In genomic region chr7:73716318-73716890, GRCh38 we compare ENCODE assay signal across 13 cellular contexts. TPM values are rescaled to one million over a fixed set of nuclear protein-coding genes. Genes with fewer than 3 reads are reported as not detected.
A peak's percentile ranks its signal among the peaks of the same experiment; 100 is the strongest.
DNase-seq lines count a peak whose midpoint lies in the region; ATAC-seq, FAIRE-seq and TF ChIP-seq lines count a peak whose summit lies in the region.
"Had no signal": no experiment of that assay in that cellular context is flagged by ENCODE, and none has a peak within 500 bp of the region (broad histone marks: within the 10 kb centered on the region; RNA-seq: fewer than 3 reads in every experiment).

No MANE protein-coding gene starts in this region.

- peaks cover 52% of the 10 kb centered on the region for H4K20me1 ChIP-seq in keratinocyte (ENCODE audit: control insufficient read depth, extremely low read depth, insufficient read depth, low read length)

- H3K4me1 ChIP-seq in keratinocyte (ENCODE audit: control insufficient read depth, extremely low read depth, insufficient read depth, low read length) = peaks cover 33% of the 10 kb centered on the region
- H3K4me1 ChIP-seq: neural progenitor cell had no signal

- H3K9me3 ChIP-seq in keratinocyte (ENCODE audit: control insufficient read depth, low read depth, low read length) = no peaks in the 10 kb centered on the region

- no peaks in the 10 kb centered on the region for H3K9me3 Mint-ChIP-seq in natural killer cell
- no peaks in the 10 kb centered on the region for H3K9me3 Mint-ChIP-seq in natural killer cell treated with Interleukin-12 subunit alpha and Interleukin-12 subunit beta and Interleukin-15 and Interleukin-18, amount 100 ng/mL, for 72 hours
- H3K9me3 Mint-ChIP-seq in activated T-helper 17 cell treated with anti-CD3 and anti-CD28 coated beads, Interleukin-2, amount 50 U/mL, for 72 hours = no peaks in the 10 kb centered on the region
- H3K9me3 Mint-ChIP-seq: activated B cell treated with CpG ODN at 0.5 μM for 24 hours; activated T-helper 2 cell treated with anti-CD3 and anti-CD28 coated beads, Interferon-gamma antibody, Interleukin-2, Interleukin-4, amounts not matched to agents 10 μg/mL and 5 μg/mL and 100 μg/mL, durations not matched to agents 14 hours and 24 hours and 36 hours; neural progenitor cell had no signal

- no peak overlapping the region for H2AFZ ChIP-seq in keratinocyte (ENCODE audit: control insufficient read depth, low read length)
- H2AFZ ChIP-seq: neural progenitor cell had no signal

- H3K4me3 ChIP-seq in keratinocyte (ENCODE audit: control insufficient read depth in 2 of 3, extremely low read depth in 1 of 3, insufficient read depth in 2 of 3, low read depth in 1 of 3, low read length in 3 of 3) = no peak overlapping the region
- H3K4me3 ChIP-seq: neural progenitor cell had no signal

- H3K27ac ChIP-seq in keratinocyte (ENCODE audit: control insufficient read depth, insufficient read depth, low read length) = peak overlapping the region; percentile 63
- H3K27ac ChIP-seq: neural progenitor cell had no signal

- H3K9ac ChIP-seq in keratinocyte (ENCODE audit: control insufficient read depth, extremely low read depth, insufficient read depth, low read length) = no peak overlapping the region
- H3K9ac ChIP-seq: neural progenitor cell had no signal

- intact Hi-C loops in natural killer cell (cut with micrococcal nuclease) = loop anchor here (5.0 kb wide), 1 partner anchor 34 kb away; the partner anchor contains the start of genes BUD23 and DNAJC30

- H3K4me2 ChIP-seq in keratinocyte (ENCODE audit: control insufficient read depth, extremely low read depth, insufficient read depth, low read depth, low read length) = peak overlapping the region; percentile 59
- H3K4me2 ChIP-seq: neural progenitor cell had no signal

- no peak for FAIRE-seq in keratinocyte (lab: Jason Lieb, UNC)
- FAIRE-seq: colon, kidney had no signal

- ATAC-seq in natural killer cell (no peak), HG02973 (IDR thresholded peaks at IDR 0.05; ENCODE audit: unreplicated experiment) (no peak)
- ATAC-seq in natural killer cell treated with Interleukin-12 subunit alpha and Interleukin-12 subunit beta and Interleukin-15 and Interleukin-18, amount 100 ng/mL, for 72 hours = no peak
- no peak for ATAC-seq in activated T-helper 17 cell treated with anti-CD3 and anti-CD28 coated beads, Interleukin-2, amount 50 U/mL, for 72 hours (replicated peaks)

- TF ChIP-seq CTCF in natural killer cell (IDR thresholded peaks at IDR 0.05) = no peak
- no peak for TF ChIP-seq CTCF in keratinocyte (optimal IDR thresholded peaks at IDR 0.05 in 1 of 3, IDR thresholded peaks at IDR 0.05 in 1 of 3, conservative IDR thresholded peaks at IDR 0.05 in 1 of 3; ENCODE audit: extremely low read depth in 1 of 3, insufficient read depth in 2 of 3, low read length in 3 of 3)

- DNase-seq in natural killer cell (no peak), keratinocyte (ENCODE audit: low read depth, low spot score) (no peak), GOT3 (lab: John Stamatoyannopoulos, UW) (no peak), RKO (ENCODE audit: low spot score) (no peak)
- DNase-seq in natural killer cell treated with Interleukin-12 subunit alpha and Interleukin-12 subunit beta and Interleukin-15 and Interleukin-18, amount 100 ng/mL, for 72 hours (ENCODE audit: low spot score) = no peak
- DNase-seq in stimulated activated CD4-positive, alpha-beta T cell treated with anti-CD3 and anti-CD28 coated beads, Interleukin-1b, Interleukin-23, amount 100 ng/mL, for 48 hours = no peak
- DNase-seq: activated B cell treated with CpG ODN at 0.5 μM for 24 hours, kidney had no signal

- H3K36me3 Mint-ChIP-seq in natural killer cell = no peaks in the 10 kb centered on the region
- H3K36me3 Mint-ChIP-seq in natural killer cell treated with Interleukin-12 subunit alpha and Interleukin-12 subunit beta and Interleukin-15 and Interleukin-18, amount 100 ng/mL, for 72 hours = no peaks in the 10 kb centered on the region
- peaks cover 27% of the 10 kb centered on the region for H3K36me3 Mint-ChIP-seq in activated T-helper 17 cell treated with anti-CD3 and anti-CD28 coated beads, Interleukin-2, amount 50 U/mL, for 72 hours (ENCODE audit: low read depth)
- H3K36me3 Mint-ChIP-seq: neural progenitor cell had no signal

- H3K27me3 Mint-ChIP-seq in natural killer cell (ENCODE audit: low read depth in 2 of 2) = no peaks in the 10 kb centered on the region
- peaks cover 6 to 7% of the 10 kb centered on the region in 2 donors for H3K27me3 Mint-ChIP-seq in natural killer cell treated with Interleukin-12 subunit alpha and Interleukin-12 subunit beta and Interleukin-15 and Interleukin-18, amount 100 ng/mL, for 72 hours
- no peaks in the 10 kb centered on the region for H3K27me3 Mint-ChIP-seq in activated T-helper 17 cell treated with anti-CD3 and anti-CD28 coated beads, Interleukin-2, amount 50 U/mL, for 72 hours

- peak overlapping the region; percentile 31 for H3K4me3 Mint-ChIP-seq in natural killer cell
- H3K4me3 Mint-ChIP-seq in natural killer cell treated with Interleukin-12 subunit alpha and Interleukin-12 subunit beta and Interleukin-15 and Interleukin-18, amount 100 ng/mL, for 72 hours = no peak overlapping the region
- peak overlapping the region; percentile 70 for H3K4me3 Mint-ChIP-seq in activated T-helper 17 cell treated with anti-CD3 and anti-CD28 coated beads, Interleukin-2, amount 50 U/mL, for 72 hours
- H3K4me3 Mint-ChIP-seq: activated B cell treated with CpG ODN at 0.5 μM for 24 hours, neural progenitor cell had no signal

- H3K4me1 Mint-ChIP-seq in natural killer cell = peaks cover 35 to 42% of the 10 kb centered on the region in 2 donors
- H3K4me1 Mint-ChIP-seq in natural killer cell treated with Interleukin-12 subunit alpha and Interleukin-12 subunit beta and Interleukin-15 and Interleukin-18, amount 100 ng/mL, for 72 hours (ENCODE audit: low read depth in 2 of 2) = peaks cover 26 to 37% of the 10 kb centered on the region in 2 donors
- H3K4me1 Mint-ChIP-seq in activated T-helper 17 cell treated with anti-CD3 and anti-CD28 coated beads, Interleukin-2, amount 50 U/mL, for 72 hours = peaks cover 24% of the 10 kb centered on the region

- H3K27me3 ChIP-seq in keratinocyte (ENCODE audit: control insufficient read depth, extremely low read depth, insufficient read depth, low read length) = no peaks in the 10 kb centered on the region

- H3K9me1 ChIP-seq in keratinocyte (ENCODE audit: control insufficient read depth, extremely low read depth, insufficient read depth, low read length) = peaks cover 18% of the 10 kb centered on the region

- peak overlapping the region in 1 of 2 donors; percentile 17 for H3K27ac Mint-ChIP-seq in natural killer cell
- H3K27ac Mint-ChIP-seq in natural killer cell treated with Interleukin-12 subunit alpha and Interleukin-12 subunit beta and Interleukin-15 and Interleukin-18, amount 100 ng/mL, for 72 hours = peak overlapping the region in 1 of 2 donors; percentile 33
- peak overlapping the region; percentile 79 for H3K27ac Mint-ChIP-seq in activated T-helper 17 cell treated with anti-CD3 and anti-CD28 coated beads, Interleukin-2, amount 50 U/mL, for 72 hours
- H3K27ac Mint-ChIP-seq: activated B cell treated with CpG ODN at 0.5 μM for 24 hours, neural progenitor cell had no signal

- peaks cover 14 to 24% of the 10 kb centered on the region in 2 experiments for H3K36me3 ChIP-seq in keratinocyte (ENCODE audit: control insufficient read depth in 2 of 2, extremely low read depth in 1 of 2, insufficient read depth in 2 of 2, low read length in 2 of 2)
- H3K36me3 ChIP-seq: neural progenitor cell had no signal

- dilution Hi-C loops in keratinocyte (cut with MboI; ENCODE audit: extremely low pct_ligation_motif_present, low sequenced_read_pairs) = no loop called here

- peaks cover 68% of the 10 kb centered on the region for H3K79me2 ChIP-seq in keratinocyte (ENCODE audit: control insufficient read depth, insufficient read depth, low read length)

RNA-seq across cellular contexts. Expression of gene STX1A, which starts 3.1 kb away (rescaled TPM):
- total RNA-seq in natural killer cell = 10 to 100 TPM; 13.2 to 20.4 (median 14.7) TPM
- total RNA-seq in natural killer cell treated with Interleukin-12 subunit alpha and Interleukin-12 subunit beta and Interleukin-15 and Interleukin-18, amount 100 ng/mL, for 72 hours = 10 to 100 TPM; 17.8 to 23.2 TPM
- 10 to 100 TPM; 16.8 to 40.9 TPM for total RNA-seq in activated T-helper 17 cell treated with anti-CD3 and anti-CD28 coated beads, Interleukin-2, amount 50 U/mL, for 72 hours
- polyA plus RNA-seq in keratinocyte = 19.4 to 37.9 TPM (median 22.4 TPM) in 3 replicates
- 13.7 TPM for polyA plus RNA-seq in keratinocyte (2011; ENCODE audit: low read depth)
- polyA plus RNA-seq in keratinocyte (2011; cell fraction: cytosol; rRNA removed) = 20.3 and 26.6 TPM in 2 replicates
- 61.8 and 66.1 TPM in 2 replicates for polyA plus RNA-seq in keratinocyte (2011; cell fraction: nucleus; rRNA removed)
- polyA plus RNA-seq in keratinocyte (2012; ENCODE audit: low replicate concordance) = 14.0 and 27.5 TPM in 2 replicates
- polyA minus RNA-seq in keratinocyte = 16.7 to 32.9 TPM (median 25.1 TPM) in 3 replicates
- polyA minus RNA-seq in keratinocyte (2011; cell fraction: cytosol; rRNA and poly(A)+ RNA removed) = 15.7 TPM
- polyA minus RNA-seq in keratinocyte (2011; cell fraction: nucleus; rRNA and poly(A)+ RNA removed) = 22.9 and 31.3 TPM in 2 replicates

RNA-seq across cellular contexts. Expression of gene ABHD11, which starts 22.2 kb away (rescaled TPM):
- 10 to 100 TPM; 14.7 to 23.7 (median 20.0) TPM for total RNA-seq in natural killer cell
- total RNA-seq in natural killer cell treated with Interleukin-12 subunit alpha and Interleukin-12 subunit beta and Interleukin-15 and Interleukin-18, amount 100 ng/mL, for 72 hours = 10 to 100 TPM; 16.9 to 24.2 TPM
- total RNA-seq in activated T-helper 17 cell treated with anti-CD3 and anti-CD28 coated beads, Interleukin-2, amount 50 U/mL, for 72 hours = 10 to 100 TPM; 11.9 to 21.2 TPM
- 11.3 to 15.2 TPM (median 11.5 TPM) in 3 replicates for polyA plus RNA-seq in keratinocyte
- 2.2 TPM for polyA plus RNA-seq in keratinocyte (2011; ENCODE audit: low read depth)
- 8.3 and 11.7 TPM in 2 replicates for polyA plus RNA-seq in keratinocyte (2011; cell fraction: cytosol; rRNA removed)
- polyA plus RNA-seq in keratinocyte (2011; cell fraction: nucleus; rRNA removed) = 9.6 and 10.1 TPM in 2 replicates
- 6.1 and 13.7 TPM in 2 replicates for polyA plus RNA-seq in keratinocyte (2012; ENCODE audit: low replicate concordance)
- 5.4 to 26.4 TPM (median 6.7 TPM) in 3 replicates for polyA minus RNA-seq in keratinocyte
- polyA minus RNA-seq in keratinocyte (2011; cell fraction: cytosol; rRNA and poly(A)+ RNA removed) = 3.8 TPM
- 4.7 and 4.8 TPM in 2 replicates for polyA minus RNA-seq in keratinocyte (2011; cell fraction: nucleus; rRNA and poly(A)+ RNA removed)

RNA-seq across cellular contexts. Expression of gene BUD23, which starts 33.0 kb away (rescaled TPM):
- total RNA-seq in natural killer cell = 100 to 1,000 TPM in 1 of 3 donors, 10 to 100 TPM in 2; 93.1 to 101 (median 94.2) TPM
- total RNA-seq in natural killer cell treated with Interleukin-12 subunit alpha and Interleukin-12 subunit beta and Interleukin-15 and Interleukin-18, amount 100 ng/mL, for 72 hours = 10 to 100 TPM; 76.4 to 99.9 TPM
- total RNA-seq in activated T-helper 17 cell treated with anti-CD3 and anti-CD28 coated beads, Interleukin-2, amount 50 U/mL, for 72 hours = 10 to 100 TPM; 54.6 to 82.3 TPM
- polyA plus RNA-seq in keratinocyte = 47.1 to 87.5 TPM (median 72.0 TPM) in 3 replicates
- polyA plus RNA-seq in keratinocyte (2011; ENCODE audit: low read depth) = 41.9 TPM
- polyA plus RNA-seq in keratinocyte (2011; cell fraction: cytosol; rRNA removed) = 39.9 and 52.0 TPM in 2 replicates
- polyA plus RNA-seq in keratinocyte (2011; cell fraction: nucleus; rRNA removed) = 71.4 and 78.1 TPM in 2 replicates
- 64.5 and 73.8 TPM in 2 replicates for polyA plus RNA-seq in keratinocyte (2012; ENCODE audit: low replicate concordance)
- 39.4 to 42.6 TPM (median 41.9 TPM) in 3 replicates for polyA minus RNA-seq in keratinocyte
- 35.3 TPM for polyA minus RNA-seq in keratinocyte (2011; cell fraction: cytosol; rRNA and poly(A)+ RNA removed)
- polyA minus RNA-seq in keratinocyte (2011; cell fraction: nucleus; rRNA and poly(A)+ RNA removed) = 12.9 and 16.9 TPM in 2 replicates

RNA-seq across cellular contexts. Expression of gene DNAJC30, which starts 33.2 kb away (rescaled TPM):
- total RNA-seq in natural killer cell = 1 to 10 TPM; 8.7 to 9.9 (median 9.3) TPM
- total RNA-seq in natural killer cell treated with Interleukin-12 subunit alpha and Interleukin-12 subunit beta and Interleukin-15 and Interleukin-18, amount 100 ng/mL, for 72 hours = 1 to 10 TPM; 8.0 to 9.2 TPM
- 1 to 10 TPM; 5.3 to 7.6 TPM for total RNA-seq in activated T-helper 17 cell treated with anti-CD3 and anti-CD28 coated beads, Interleukin-2, amount 50 U/mL, for 72 hours
- polyA plus RNA-seq in keratinocyte = 4.9 to 5.7 TPM (median 5.0 TPM) in 3 replicates
- 1.4 TPM for polyA plus RNA-seq in keratinocyte (2011; ENCODE audit: low read depth)
- 4.3 and 6.8 TPM in 2 replicates for polyA plus RNA-seq in keratinocyte (2011; cell fraction: cytosol; rRNA removed)
- 4.4 and 5.8 TPM in 2 replicates for polyA plus RNA-seq in keratinocyte (2011; cell fraction: nucleus; rRNA removed)
- 3.1 and 6.8 TPM in 2 replicates for polyA plus RNA-seq in keratinocyte (2012; ENCODE audit: low replicate concordance)
- polyA minus RNA-seq in keratinocyte = 2.6 to 5.7 TPM (median 3.3 TPM) in 3 replicates
- polyA minus RNA-seq in keratinocyte (2011; cell fraction: cytosol; rRNA and poly(A)+ RNA removed) = 5.9 TPM
- polyA minus RNA-seq in keratinocyte (2011; cell fraction: nucleus; rRNA and poly(A)+ RNA removed) = 2.0 and 2.7 TPM in 2 replicates

RNA-seq across cellular contexts. Expression of gene VPS37D, which starts 48.8 kb away (rescaled TPM):
- total RNA-seq in natural killer cell = under 1 TPM; 0.40 to 0.83 (median 0.48) TPM
- under 1 TPM; 0.25 to 0.36 TPM for total RNA-seq in natural killer cell treated with Interleukin-12 subunit alpha and Interleukin-12 subunit beta and Interleukin-15 and Interleukin-18, amount 100 ng/mL, for 72 hours
- total RNA-seq in activated T-helper 17 cell treated with anti-CD3 and anti-CD28 coated beads, Interleukin-2, amount 50 U/mL, for 72 hours = under 1 TPM; 0.15 to 0.48 TPM
- 0.65 to 1.5 TPM (median 0.81 TPM) in 3 replicates for polyA plus RNA-seq in keratinocyte
- not detected for polyA plus RNA-seq in keratinocyte (2011; ENCODE audit: low read depth)
- 0.66 and 1.9 TPM in 2 replicates for polyA plus RNA-seq in keratinocyte (2011; cell fraction: cytosol; rRNA removed)
- 0.43 and 0.65 TPM in 2 replicates for polyA plus RNA-seq in keratinocyte (2011; cell fraction: nucleus; rRNA removed)
- polyA plus RNA-seq in keratinocyte (2012; ENCODE audit: low replicate concordance) = 0.30 and 1.2 TPM in 2 replicates
- polyA minus RNA-seq in keratinocyte = 0.35 to 1.0 TPM (median 0.73 TPM) in 3 replicates
- polyA minus RNA-seq in keratinocyte (2011; cell fraction: cytosol; rRNA and poly(A)+ RNA removed) = 4.6 TPM
- 0.62 TPM in 1 of 2 replicates, not detected in the other for polyA minus RNA-seq in keratinocyte (2011; cell fraction: nucleus; rRNA and poly(A)+ RNA removed)
